Comparison of ENCODE assay signal across 1 cellular context in genomic region chr12:54421175-54421872, GRCh38.
TF ChIP-seq lines count a peak whose summit lies in the region.

No MANE protein-coding gene starts in this region.

TF ChIP-seq in K562, 482 proteins besides CTCF, POLR2A, EP300 and RAD21 (continued from another document):
- TF ChIP-seq RERE (CRISPR knock-in tag; IDR thresholded peaks at IDR 0.05; ENCODE audit: borderline replicate concordance): no peak
- no peak for TF ChIP-seq ADNP (tag; IDR thresholded peaks at IDR 0.05)
- TF ChIP-seq POLR2G (IDR thresholded peaks at IDR 0.05; ENCODE audit: low read depth, low read length): no peak
- TF ChIP-seq MAZ (CRISPR knock-in tag; conservative IDR thresholded peaks at IDR 0.05 in 1 of 2, IDR thresholded peaks at IDR 0.05 in 1 of 2): peak in 1 of 2 experiments; percentile 29; a peak in 1 of 4 replicates
- no peak for TF ChIP-seq EHMT2 (IDR thresholded peaks at IDR 0.05)
- TF ChIP-seq MLX (CRISPR knock-in tag; conservative IDR thresholded peaks at IDR 0.05): no peak
